ENCODE assay signal across 29 cellular contexts in genomic region chr12:79901506-79901905, GRCh38.
"Had no signal": no experiment of that assay in that cellular context is flagged by ENCODE, and none has a peak within 500 bp of the region (broad histone marks: within the 10 kb centered on the region; RNA-seq: fewer than 3 reads in every experiment).

No MANE protein-coding gene starts in this region.

- H3K9ac ChIP-seq: parathyroid adenoma had no signal

- H3K4me2 ChIP-seq: smooth muscle cell had no signal

- H2AFZ ChIP-seq: parathyroid adenoma had no signal

- DNase-seq: activated CD4-positive, alpha-beta memory T cell treated with anti-CD3 and anti-CD28 coated beads for 36 hours; activated CD4-positive, alpha-beta T cell treated with anti-CD3 and anti-CD28 coated beads, Interleukin-2, amount 10 ng/mL, durations not matched to agents 24 days and 14 days; activated CD8-positive, alpha-beta memory T cell treated with anti-CD3 and anti-CD28 coated beads, Interleukin-2, amount 50 U/mL, for 4 hours; activated naive CD4-positive, alpha-beta T cell; activated T-cell treated with anti-CD3 and anti-CD28 coated beads, Interleukin-2, amount 50 U/mL, for 4 hours; aorta; endodermal cell; foreskin keratinocyte; heart right ventricle; kidney glomerular epithelial cell; mucosa of descending colon; occipital lobe; stimulated activated CD4-positive, alpha-beta T cell treated with anti-CD3 and anti-CD28 coated beads, Interleukin-1b, Interleukin-23, amount 100 ng/mL, for 48 hours; stimulated activated naive CD4-positive, alpha-beta T cell; T-helper 9 cell had no signal

- H3K27me3 Mint-ChIP-seq: activated CD4-positive, alpha-beta memory T cell treated with anti-CD3 and anti-CD28 coated beads for 36 hours; activated CD4-positive, alpha-beta T cell treated with anti-CD3 and anti-CD28 coated beads, Interleukin-2, amount 10 ng/mL, durations not matched to agents 24 days and 14 days; dendritic cell treated with granulocyte-macrophage colony-stimulating factor and Interleukin-4, amounts not matched to agents 40 ng/mL and 50 ng/mL, for 4 days had no signal

- H3K27me3 ChIP-seq: foreskin keratinocyte, heart right ventricle, right atrium auricular region, suprapubic skin, tibial nerve had no signal

- H3K36me3 ChIP-seq: heart right ventricle, right atrium auricular region, suprapubic skin, tibial nerve had no signal

- ATAC-seq: activated CD4-positive, CD25-positive, alpha-beta regulatory T cell treated with anti-CD3 and anti-CD28 coated beads, Interleukin-2, amount 50 U/mL, for 24 hours; activated naive CD4-positive, alpha-beta T cell treated with anti-CD3 and anti-CD28 coated beads, Interleukin-2, amount 50 U/mL, for 72 hours; activated T-cell treated with anti-CD3 and anti-CD28 coated beads, Interleukin-2, amount 50 U/mL, for 4 hours; esophagus mucosa; foreskin keratinocyte; heart right ventricle; left lobe of liver; mucosa of descending colon had no signal

- H3K4me3 ChIP-seq: heart right ventricle, lung, mucosa of descending colon, right atrium auricular region, smooth muscle cell, suprapubic skin, tibial nerve had no signal

- H3K27ac Mint-ChIP-seq: activated CD4-positive, alpha-beta memory T cell treated with anti-CD3 and anti-CD28 coated beads for 36 hours; activated CD4-positive, alpha-beta T cell treated with anti-CD3 and anti-CD28 coated beads, Interleukin-2, amount 10 ng/mL, durations not matched to agents 24 days and 14 days; activated naive CD4-positive, alpha-beta T cell treated with anti-CD3 and anti-CD28 coated beads, Interleukin-2, amount 50 U/mL, for 72 hours; brain; dendritic cell treated with granulocyte-macrophage colony-stimulating factor and Interleukin-4, amounts not matched to agents 40 ng/mL and 50 ng/mL, for 4 days; endodermal cell had no signal

- H3K27ac ChIP-seq: foreskin keratinocyte, heart right ventricle, parathyroid adenoma, right atrium auricular region, suprapubic skin, tibial nerve, VCaP had no signal

- H3K9me3 ChIP-seq: heart right ventricle, mucosa of descending colon, right atrium auricular region, suprapubic skin, tibial nerve had no signal

- H3K4me3 Mint-ChIP-seq: activated CD4-positive, alpha-beta memory T cell treated with anti-CD3 and anti-CD28 coated beads for 36 hours; activated CD4-positive, alpha-beta T cell treated with anti-CD3 and anti-CD28 coated beads, Interleukin-2, amount 10 ng/mL, durations not matched to agents 24 days and 14 days; activated T-cell treated with anti-CD3 and anti-CD28 coated beads, Interleukin-2, amount 50 U/mL, for 4 hours; brain; dendritic cell treated with granulocyte-macrophage colony-stimulating factor and Interleukin-4, amounts not matched to agents 40 ng/mL and 50 ng/mL, for 4 days; endodermal cell; neural crest cell had no signal

- H3K9me3 Mint-ChIP-seq: activated CD4-positive, alpha-beta memory T cell treated with anti-CD3 and anti-CD28 coated beads for 36 hours; activated CD4-positive, alpha-beta T cell treated with anti-CD3 and anti-CD28 coated beads, Interleukin-2, amount 10 ng/mL, durations not matched to agents 24 days and 14 days; activated T-cell treated with anti-CD3 and anti-CD28 coated beads, Interleukin-2, amount 50 U/mL, for 4 hours; brain; dendritic cell treated with granulocyte-macrophage colony-stimulating factor and Interleukin-4, amounts not matched to agents 40 ng/mL and 50 ng/mL, for 4 days; endodermal cell had no signal
